ENCODE assay signal across 7 cellular contexts in the genomic region with DNA sequence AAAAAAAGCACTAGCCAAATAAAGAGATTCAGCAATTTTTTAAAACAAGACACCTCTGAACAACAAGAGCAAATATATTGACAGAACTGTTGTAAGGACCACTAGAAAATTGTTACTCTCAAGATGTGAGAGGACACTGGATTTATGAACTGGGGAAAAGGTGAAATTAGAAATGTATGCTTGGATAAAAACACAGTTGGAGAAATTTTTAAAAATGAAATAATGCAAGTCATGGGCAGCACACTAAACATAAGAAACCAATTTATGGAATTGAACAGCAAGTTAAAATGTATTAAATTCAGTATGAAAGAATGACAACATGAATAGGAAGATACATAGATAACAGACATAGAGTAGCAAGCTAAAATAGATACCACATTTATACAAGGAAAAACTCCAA.
"Had no signal": no experiment of that assay in that cellular context is flagged by ENCODE, and none has a peak within 500 bp of the region (broad histone marks: within the 10 kb centered on the region; RNA-seq: fewer than 3 reads in every experiment).

No MANE protein-coding gene starts in this region.

- FAIRE-seq: GM12878, GM12891, GM12892, GM18507, GM19239 had no signal

- ATAC-seq: GM12878 had no signal

- DNase-seq: GDM1, GF-D8 had no signal

- H3K4me3 ChIP-seq: GM12878 had no signal
